Comparison of ENCODE assay signal across 8 cellular contexts in genomic region chr1:207752456-207753132, GRCh38. TPM values are rescaled to one million over a fixed set of nuclear protein-coding genes. Genes with fewer than 3 reads are reported as not detected.
A peak's percentile ranks its signal among the peaks of the same experiment; 100 is the strongest.
DNase-seq lines count a peak whose midpoint lies in the region; ATAC-seq, FAIRE-seq and TF ChIP-seq lines count a peak whose summit lies in the region.

No MANE protein-coding gene starts in this region.

- H3K9ac ChIP-seq in BLaER1 treated with 17β-estradiol and CSF1 and Interleukin-3, amounts not matched to agents 10 nM and 100 nM = peak overlapping the region; percentile 75 to 91 (median 85)
- peak overlapping the region; percentile 93 to 95 for H3K9ac ChIP-seq in colonic mucosa (ENCODE audit: low read depth in 2 of 2, low read length in 2 of 2)

- H3K36me3 Mint-ChIP-seq in stimulated activated memory B cell treated with anti-CD40 and anti-IgM and Interleukin-4, amounts not matched to agents 10 μg/mL and 1 μg/mL and 100 μg/mL, for 72 hours = no peaks in the 10 kb centered on the region

- no peak for TF ChIP-seq CTCF in colonic mucosa (IDR thresholded peaks at IDR 0.05)

- peaks cover 26 to 50% (median 42%) of the 10 kb centered on the region in 11 experiments; a peak in 19 of 22 replicates for H4K20me1 ChIP-seq in BLaER1 treated with 17β-estradiol and CSF1 and Interleukin-3, amounts not matched to agents 10 nM and 100 nM

- H3K36me3 ChIP-seq in BLaER1 treated with 17β-estradiol and CSF1 and Interleukin-3, amounts not matched to agents 10 nM and 100 nM = peaks cover 8 to 18% (median 10%) of the 10 kb centered on the region in 11 experiments; a peak in 19 of 22 replicates
- peaks cover 2% of the 10 kb centered on the region for H3K36me3 ChIP-seq in colonic mucosa

- H3K4me1 Mint-ChIP-seq in stimulated activated memory B cell treated with anti-CD40 and anti-IgM and Interleukin-4, amounts not matched to agents 10 μg/mL and 1 μg/mL and 100 μg/mL, for 72 hours = peaks cover 58% of the 10 kb centered on the region

- intact Hi-C loops in colonic mucosa (cut with DNase I) = no loop called here

- H3K4me3 Mint-ChIP-seq in stimulated activated memory B cell treated with anti-CD40 and anti-IgM and Interleukin-4, amounts not matched to agents 10 μg/mL and 1 μg/mL and 100 μg/mL, for 72 hours = peak overlapping the region; percentile 95

- DNase-seq in GM19239 (ENCODE audit: insufficient read length, low spot score) (no peak), SW480 (ENCODE audit: low spot score) (peak; percentile 50), colonic mucosa (peak; percentile 80), lung microvascular endothelial cell (ENCODE audit: low read depth in 2 of 2) (peak; percentile 34 to 44)
- no peak for DNase-seq in NK-92 treated with Interleukin-12 subunit alpha and Interleukin-12 subunit beta, amount 100 ng/mL, for 24 hours (lab: John Stamatoyannopoulos, UW)

- H3K9me3 Mint-ChIP-seq in stimulated activated memory B cell treated with anti-CD40 and anti-IgM and Interleukin-4, amounts not matched to agents 10 μg/mL and 1 μg/mL and 100 μg/mL, for 72 hours = no peaks in the 10 kb centered on the region

- H3K27ac Mint-ChIP-seq in stimulated activated memory B cell treated with anti-CD40 and anti-IgM and Interleukin-4, amounts not matched to agents 10 μg/mL and 1 μg/mL and 100 μg/mL, for 72 hours = peak overlapping the region; percentile 86

- peak; percentile 27 for ATAC-seq in HG03354 (IDR thresholded peaks at IDR 0.05; ENCODE audit: poor library complexity, severe bottlenecking, unreplicated experiment)
- ATAC-seq in stimulated activated memory B cell treated with anti-CD40 and anti-IgM and Interleukin-4, amounts not matched to agents 10 μg/mL and 1 μg/mL and 100 μg/mL, for 72 hours = peak; percentile 77

- H3K9me3 ChIP-seq in BLaER1 treated with 17β-estradiol and CSF1 and Interleukin-3, amounts not matched to agents 10 nM and 100 nM (replicated peaks in 1 of 11) = peaks cover 0 to 6% (median 0%) of the 10 kb centered on the region in 11 experiments; a peak in 1 of 22 replicates
- H3K9me3 ChIP-seq in colonic mucosa = no peaks in the 10 kb centered on the region

- H3K27ac ChIP-seq in BLaER1 treated with 17β-estradiol and CSF1 and Interleukin-3, amounts not matched to agents 10 nM and 100 nM = peak overlapping the region; percentile 70 to 82 (median 79)
- H3K27ac ChIP-seq in colonic mucosa = peak overlapping the region; percentile 97

- H3K4me2 ChIP-seq in BLaER1 treated with 17β-estradiol and CSF1 and Interleukin-3, amounts not matched to agents 10 nM and 100 nM = peak overlapping the region; percentile 81 to 99 (median 95)

- H3K4me3 ChIP-seq in BLaER1 treated with 17β-estradiol and CSF1 and Interleukin-3, amounts not matched to agents 10 nM and 100 nM = peak overlapping the region; percentile 73 to 95 (median 87)
- peak overlapping the region; percentile 87 for H3K4me3 ChIP-seq in colonic mucosa

- peak; percentile 14 for FAIRE-seq in GM19239 (lab: Jason Lieb, UNC)

- peaks cover 28 to 48% (median 37%) of the 10 kb centered on the region in 10 experiments for H3K4me1 ChIP-seq in BLaER1 treated with 17β-estradiol and CSF1 and Interleukin-3, amounts not matched to agents 10 nM and 100 nM
- peaks cover 7% of the 10 kb centered on the region for H3K4me1 ChIP-seq in colonic mucosa

- no peaks in the 10 kb centered on the region for H3K27me3 Mint-ChIP-seq in stimulated activated memory B cell treated with anti-CD40 and anti-IgM and Interleukin-4, amounts not matched to agents 10 μg/mL and 1 μg/mL and 100 μg/mL, for 72 hours

- H3K27me3 ChIP-seq in BLaER1 treated with 17β-estradiol and CSF1 and Interleukin-3, amounts not matched to agents 10 nM and 100 nM = no peaks in the 10 kb centered on the region
- no peaks in the 10 kb centered on the region for H3K27me3 ChIP-seq in colonic mucosa

RNA-seq across cellular contexts. Expression of gene CD46, which starts 0.7 kb away (rescaled TPM):
- total RNA-seq in colonic mucosa (100 to 1,000 TPM; 148 to 282 TPM), lung microvascular endothelial cell (110 and 136 TPM in 2 replicates)

Comparison
In these comparisons a context has a peak if more than half of its experiments do, and no peak if none do; other contexts are left out.
1. DNase-seq: peak in SW480 (single experiment), colonic mucosa (single experiment) and lung microvascular endothelial cell (2 of 2); none in GM19239 (single experiment) and NK-92 treated with Interleukin-12 subunit alpha and Interleukin-12 subunit beta, amount 100 ng/mL, for 24 hours (single experiment).